In genomic region chr9:137459147-137459600, GRCh38 we compare ENCODE assay signal across 1 cellular context.
A peak's percentile ranks its signal among the peaks of the same experiment; 100 is the strongest.
TF ChIP-seq lines count a peak whose summit lies in the region.

A gene with protein sequence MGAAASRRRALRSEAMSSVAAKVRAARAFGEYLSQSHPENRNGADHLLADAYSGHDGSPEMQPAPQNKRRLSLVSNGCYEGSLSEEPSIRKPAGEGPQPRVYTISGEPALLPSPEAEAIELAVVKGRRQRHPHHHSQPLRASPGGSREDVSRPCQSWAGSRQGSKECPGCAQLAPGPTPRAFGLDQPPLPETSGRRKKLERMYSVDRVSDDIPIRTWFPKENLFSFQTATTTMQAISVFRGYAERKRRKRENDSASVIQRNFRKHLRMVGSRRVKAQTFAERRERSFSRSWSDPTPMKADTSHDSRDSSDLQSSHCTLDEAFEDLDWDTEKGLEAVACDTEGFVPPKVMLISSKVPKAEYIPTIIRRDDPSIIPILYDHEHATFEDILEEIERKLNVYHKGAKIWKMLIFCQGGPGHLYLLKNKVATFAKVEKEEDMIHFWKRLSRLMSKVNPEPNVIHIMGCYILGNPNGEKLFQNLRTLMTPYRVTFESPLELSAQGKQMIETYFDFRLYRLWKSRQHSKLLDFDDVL (minus strand): TSS chr9:137459334. CDS start chr9:137459102, 232 bp downstream.

TF ChIP-seq in GM12878, 131 proteins besides CTCF, POLR2A, EP300 and RAD21 (continued from another document and continues in another):
- no peak for TF ChIP-seq PRDM15 (CRISPR knock-in tag; IDR thresholded peaks at IDR 0.05)
- peak; percentile 79 for TF ChIP-seq IKZF1 (conservative IDR thresholded peaks at IDR 0.05)
- TF ChIP-seq, protein P1, sequence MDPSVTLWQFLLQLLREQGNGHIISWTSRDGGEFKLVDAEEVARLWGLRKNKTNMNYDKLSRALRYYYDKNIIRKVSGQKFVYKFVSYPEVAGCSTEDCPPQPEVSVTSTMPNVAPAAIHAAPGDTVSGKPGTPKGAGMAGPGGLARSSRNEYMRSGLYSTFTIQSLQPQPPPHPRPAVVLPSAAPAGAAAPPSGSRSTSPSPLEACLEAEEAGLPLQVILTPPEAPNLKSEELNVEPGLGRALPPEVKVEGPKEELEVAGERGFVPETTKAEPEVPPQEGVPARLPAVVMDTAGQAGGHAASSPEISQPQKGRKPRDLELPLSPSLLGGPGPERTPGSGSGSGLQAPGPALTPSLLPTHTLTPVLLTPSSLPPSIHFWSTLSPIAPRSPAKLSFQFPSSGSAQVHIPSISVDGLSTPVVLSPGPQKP (IDR thresholded peaks at IDR 0.05; ENCODE audit: low read depth, low read length), result no peak
- no peak for TF ChIP-seq E2F8 (IDR thresholded peaks at IDR 0.05; ENCODE audit: low read depth, partially characterized antibody)
- TF ChIP-seq GATAD2B (conservative IDR thresholded peaks at IDR 0.05; ENCODE audit: low read depth), result no peak; the same call in 1 of the 2 replicates
- TF ChIP-seq NR2C2 (IDR thresholded peaks at IDR 0.05; ENCODE audit: borderline replicate concordance, control insufficient read depth, insufficient read length, low read depth), result no peak
- TF ChIP-seq ZNF592 (IDR thresholded peaks at IDR 0.05), result no peak
- peak; percentile 35; the same call in 1 of the 2 replicates for TF ChIP-seq ZNF217 (IDR thresholded peaks at IDR 0.05)
- no peak for TF ChIP-seq NFIC (IDR thresholded peaks at IDR 0.05; ENCODE audit: low read depth, low read length)
- no peak for TF ChIP-seq EED (IDR thresholded peaks at IDR 0.05; ENCODE audit: low read depth)
- no peak for TF ChIP-seq ZBTB33 (IDR thresholded peaks at IDR 0.05)
- peak; percentile 70; the same call in 1 of the 2 replicates for TF ChIP-seq NKRF (conservative IDR thresholded peaks at IDR 0.05)
- no peak for TF ChIP-seq CBX3 (IDR thresholded peaks at IDR 0.05; ENCODE audit: borderline replicate concordance, low read depth)
- TF ChIP-seq CBFB (IDR thresholded peaks at IDR 0.05; ENCODE audit: low read depth), result no peak
- no peak for TF ChIP-seq ESRRA (IDR thresholded peaks at IDR 0.05; ENCODE audit: low read length)
- no peak for TF ChIP-seq RCOR1 (conservative IDR thresholded peaks at IDR 0.05; ENCODE audit: low read depth, low read length)
- no peak for TF ChIP-seq SIN3A (IDR thresholded peaks at IDR 0.05; ENCODE audit: low read depth, low read length)
- TF ChIP-seq BRCA1 (IDR thresholded peaks at IDR 0.05; ENCODE audit: low read depth, low read length), result no peak
- TF ChIP-seq CEBPZ (IDR thresholded peaks at IDR 0.05; ENCODE audit: low read depth, low read length), result no peak
- peak; percentile 28 for TF ChIP-seq NR2C1 (IDR thresholded peaks at IDR 0.05)
- no peak for TF ChIP-seq ZNF274 (IDR thresholded peaks at IDR 0.05; ENCODE audit: insufficient read depth, insufficient read length)
- TF ChIP-seq FOS (IDR thresholded peaks at IDR 0.05; ENCODE audit: borderline replicate concordance, extremely low read depth, insufficient read length), result no peak
- TF ChIP-seq ASH2L (IDR thresholded peaks at IDR 0.05; ENCODE audit: borderline replicate concordance, low read depth), result no peak
- TF ChIP-seq, protein P2, sequence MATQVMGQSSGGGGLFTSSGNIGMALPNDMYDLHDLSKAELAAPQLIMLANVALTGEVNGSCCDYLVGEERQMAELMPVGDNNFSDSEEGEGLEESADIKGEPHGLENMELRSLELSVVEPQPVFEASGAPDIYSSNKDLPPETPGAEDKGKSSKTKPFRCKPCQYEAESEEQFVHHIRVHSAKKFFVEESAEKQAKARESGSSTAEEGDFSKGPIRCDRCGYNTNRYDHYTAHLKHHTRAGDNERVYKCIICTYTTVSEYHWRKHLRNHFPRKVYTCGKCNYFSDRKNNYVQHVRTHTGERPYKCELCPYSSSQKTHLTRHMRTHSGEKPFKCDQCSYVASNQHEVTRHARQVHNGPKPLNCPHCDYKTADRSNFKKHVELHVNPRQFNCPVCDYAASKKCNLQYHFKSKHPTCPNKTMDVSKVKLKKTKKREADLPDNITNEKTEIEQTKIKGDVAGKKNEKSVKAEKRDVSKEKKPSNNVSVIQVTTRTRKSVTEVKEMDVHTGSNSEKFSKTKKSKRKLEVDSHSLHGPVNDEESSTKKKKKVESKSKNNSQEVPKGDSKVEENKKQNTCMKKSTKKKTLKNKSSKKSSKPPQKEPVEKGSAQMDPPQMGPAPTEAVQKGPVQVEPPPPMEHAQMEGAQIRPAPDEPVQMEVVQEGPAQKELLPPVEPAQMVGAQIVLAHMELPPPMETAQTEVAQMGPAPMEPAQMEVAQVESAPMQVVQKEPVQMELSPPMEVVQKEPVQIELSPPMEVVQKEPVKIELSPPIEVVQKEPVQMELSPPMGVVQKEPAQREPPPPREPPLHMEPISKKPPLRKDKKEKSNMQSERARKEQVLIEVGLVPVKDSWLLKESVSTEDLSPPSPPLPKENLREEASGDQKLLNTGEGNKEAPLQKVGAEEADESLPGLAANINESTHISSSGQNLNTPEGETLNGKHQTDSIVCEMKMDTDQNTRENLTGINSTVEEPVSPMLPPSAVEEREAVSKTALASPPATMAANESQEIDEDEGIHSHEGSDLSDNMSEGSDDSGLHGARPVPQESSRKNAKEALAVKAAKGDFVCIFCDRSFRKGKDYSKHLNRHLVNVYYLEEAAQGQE (IDR thresholded peaks at IDR 0.05; ENCODE audit: low read depth, low read length), result no peak
- no peak for TF ChIP-seq CBX5 (IDR thresholded peaks at IDR 0.05; ENCODE audit: low read depth)
- no peak for TF ChIP-seq MEF2B (IDR thresholded peaks at IDR 0.05; ENCODE audit: partially characterized antibody, poor library complexity, severe bottlenecking)
- TF ChIP-seq SUZ12 (IDR thresholded peaks at IDR 0.05; ENCODE audit: unreplicated experiment), result no peak
- TF ChIP-seq NR2F1 (conservative IDR thresholded peaks at IDR 0.05), result peak; percentile 78
- no peak for TF ChIP-seq HDAC2 (IDR thresholded peaks at IDR 0.05)
- TF ChIP-seq LARP7 (IDR thresholded peaks at IDR 0.05), result peak; percentile 88
